24 cellular contexts compared by ENCODE assay signal in genomic region chr2:241721852-241722251, GRCh38. TPM values are rescaled to one million over a fixed set of nuclear protein-coding genes. Genes with fewer than 3 reads are reported as not detected.
DNase-seq lines count a peak whose midpoint lies in the region; ATAC-seq, FAIRE-seq and TF ChIP-seq lines count a peak whose summit lies in the region.
"Had no signal": no experiment of that assay in that cellular context is flagged by ENCODE, and none has a peak within 500 bp of the region (broad histone marks: within the 10 kb centered on the region; RNA-seq: fewer than 3 reads in every experiment).

No MANE protein-coding gene starts in this region.

- ATAC-seq in K562 = no peak
- ATAC-seq in GM19035 (IDR thresholded peaks at IDR 0.05; ENCODE audit: unreplicated experiment) = no peak

- DNase-seq in NCI-H2171 treated with DMSO at 0.1 percent for 48 hours (lab: John Stamatoyannopoulos, UW) = peak; percentile 6
- DNase-seq in NCI-H2171 (lab: John Stamatoyannopoulos, UW) = no peak
- DNase-seq in GM13976 (ENCODE audit: low spot score) = peak; percentile 26
- DNase-seq in K562 (ENCODE audit: extremely low read depth in 1 of 4, low spot score in 3 of 4) = peak in 1 of 4 experiments; percentile 2
- no peak for DNase-seq in trophoblast cell
- DNase-seq in H54 (ENCODE audit: insufficient read length, low spot score) = no peak
- DNase-seq: CD8-positive, alpha-beta memory T cell; DMS79 treated with DMSO at 0.1 percent for 48 hours; GF-D8; IMR-90; MM.1S; NCI-H2029 treated with DMSO at 0.1 percent for 48 hours; NCI-H524; NCI-H774; SIG-M5 had no signal

- WGBS in K562 (ENCODE audit: insufficient coverage, low coverage, missing lambda C conversion rate) = 91% methylated on average over 9 of the region's 12 CpGs
- WGBS in trophoblast cell (ENCODE audit: extremely low coverage, insufficient coverage, insufficient read length) = no CpG with 5 or more reads among the region's 12 CpGs

- peak overlapping the region; percentile 10 for H3K18ac ChIP-seq in trophoblast cell (ENCODE audit: low read length)

- no peak overlapping the region for H3K23ac ChIP-seq in trophoblast cell (ENCODE audit: low read length)

- no peak overlapping the region for H2BK5ac ChIP-seq in trophoblast cell (ENCODE audit: low read depth, low read length, poor library complexity)

- TF ChIP-seq EP300 in K562 (IDR thresholded peaks at IDR 0.05; ENCODE audit: low read length) = no peak

- H3K27me3 ChIP-seq in K562 (ENCODE audit: control insufficient read depth in 2 of 2, insufficient read depth in 2 of 2, low read length in 2 of 2) (no peaks in the 10 kb centered on the region), trophoblast cell (ENCODE audit: insufficient read depth, low read length) (no peaks in the 10 kb centered on the region)

- no peaks in the 10 kb centered on the region for H3K9me3 ChIP-seq in K562 (replicated peaks; ENCODE audit: control insufficient read depth, insufficient read depth, low read depth, low read length)
- H3K9me3 ChIP-seq in trophoblast cell (ENCODE audit: insufficient read depth, low read depth, low read length) = peaks cover 27% of the 10 kb centered on the region

- H3K36me3 ChIP-seq in K562 (ENCODE audit: control insufficient read depth, insufficient read depth, low read length) (peaks cover 58% of the 10 kb centered on the region; the same call in 1 of the 3 replicates), trophoblast cell (ENCODE audit: control insufficient read depth in 1 of 2, insufficient read depth in 2 of 2, low read length in 2 of 2) (peaks cover 50 to 55% of the 10 kb centered on the region in 2 experiments)

- H3K4me1 ChIP-seq in K562 (replicated peaks in 1 of 2; ENCODE audit: control insufficient read depth in 2 of 2, insufficient read depth in 2 of 2, low read length in 2 of 2) (peaks cover 0 to 4% of the 10 kb centered on the region in 2 experiments; a peak in 1 of 5 replicates), trophoblast cell (ENCODE audit: control insufficient read depth in 1 of 2, insufficient read depth in 2 of 2, low read length in 2 of 2) (peaks cover 0 to 2% of the 10 kb centered on the region in 2 experiments)

- intact Hi-C loops in K562 (cut with micrococcal nuclease) = no loop called here

- H3K27ac ChIP-seq in K562 (ENCODE audit: extremely low read depth, low read depth, low read length) = no peak overlapping the region
- H3K27ac ChIP-seq in trophoblast cell (ENCODE audit: low read depth, low read length) = no peak overlapping the region
- H3K27ac ChIP-seq: 22Rv1, C4-2B, KMS-11, SK-N-MC had no signal

- BruUV-seq in K562 (replicated peaks; lab: Mats Ljungman, UMichigan) = no TSS peak

- H4K8ac ChIP-seq in trophoblast cell (ENCODE audit: low read depth, low read length) = no peak overlapping the region

- H3K9ac ChIP-seq in K562 (ENCODE audit: insufficient read depth in 1 of 2, low read depth in 2 of 2, low read length in 2 of 2) (no peak overlapping the region; a peak in 1 of 4 replicates), trophoblast cell (ENCODE audit: low read length) (no peak overlapping the region)
- H3K9ac ChIP-seq: KMS-11 had no signal

- no peaks in the 10 kb centered on the region for H3K9me1 ChIP-seq in K562 (ENCODE audit: control insufficient read depth, insufficient read depth, low read length)

- in situ Hi-C loops in GM13976 (cut with MboI; ENCODE audit: low sequenced_read_pairs, unreplicated experiment) = no loop called here
- in situ Hi-C loops in K562 (cut with MboI) = no loop called here

- no peak overlapping the region for H4K91ac ChIP-seq in trophoblast cell (ENCODE audit: low read depth, low read length)

- no peak overlapping the region for H3K4ac ChIP-seq in trophoblast cell (ENCODE audit: low read depth, low read length)

- no peak for TF ChIP-seq CTCF in GM13976 (IDR thresholded peaks at IDR 0.05; ENCODE audit: borderline replicate concordance, control extremely low read depth, extremely low read depth, insufficient read depth, missing control alignments)
- TF ChIP-seq CTCF in K562 (IDR thresholded peaks at IDR 0.05 in 2 of 3, conservative IDR thresholded peaks at IDR 0.05 in 1 of 3; ENCODE audit: insufficient read depth in 2 of 3, low read depth in 1 of 3, low read length in 3 of 3) = no peak

- H2BK120ac ChIP-seq in trophoblast cell (ENCODE audit: insufficient read depth, low read length, poor library complexity) = no peak overlapping the region

- H3K79me1 ChIP-seq in trophoblast cell (ENCODE audit: low read length) = no peaks in the 10 kb centered on the region

- no peak overlapping the region for H4K12ac ChIP-seq in trophoblast cell (ENCODE audit: low read depth, low read length)

- no peak overlapping the region for H3K4me2 ChIP-seq in K562 (ENCODE audit: insufficient read depth, low read length)
- H3K4me2 ChIP-seq in trophoblast cell (ENCODE audit: low read length) = no peak overlapping the region
- H3K4me2 ChIP-seq: KMS-11 had no signal

- no peaks in the 10 kb centered on the region for H4K20me1 ChIP-seq in K562 (replicated peaks; ENCODE audit: control insufficient read depth, insufficient read depth, low read length)

- TF ChIP-seq RAD21 in K562 (CRISPR knock-in tag; conservative IDR thresholded peaks at IDR 0.05 in 1 of 2, IDR thresholded peaks at IDR 0.05 in 1 of 2) = no peak

- H3K4me3 ChIP-seq in K562 (no peak overlapping the region), trophoblast cell (ENCODE audit: low read depth, low read length) (no peak overlapping the region)
- H3K4me3 ChIP-seq: SK-N-MC had no signal

- H2AFZ ChIP-seq in K562 (ENCODE audit: low read depth, low read length) (no peak overlapping the region), trophoblast cell (ENCODE audit: insufficient read depth, low read length, poor library complexity) (no peak overlapping the region)

- TF ChIP-seq POLR2A in K562 (conservative IDR thresholded peaks at IDR 0.05) (no peak; the same call in 1 of the 2 replicates), H54 (IDR thresholded peaks at IDR 0.05; ENCODE audit: low read depth, low read length) (no peak)

- no peak overlapping the region for H2AK5ac ChIP-seq in trophoblast cell (ENCODE audit: low read length)

- POLR2A ChIA-PET in K562 (lab: Yijun Ruan, JAX) = interaction anchor here (0.6 to 0.9 kb wide), 2 partner anchors 9 to 230 kb away, joined by 3 read pairs; no protein-coding TSS in a partner anchor

- H3K79me2 ChIP-seq in K562 (ENCODE audit: control insufficient read depth, insufficient read depth, low read length) = no peaks in the 10 kb centered on the region
- no peaks in the 10 kb centered on the region for H3K79me2 ChIP-seq in trophoblast cell (ENCODE audit: control insufficient read depth, insufficient read depth, low read length, poor library complexity)

- no peak for FAIRE-seq in K562 (lab: Jason Lieb, UNC)
- FAIRE-seq in H54 (lab: Jason Lieb, UNC) = no peak
- FAIRE-seq: HTR-8/SVneo, RCC 7860 had no signal

- no peak overlapping the region for H2BK12ac ChIP-seq in trophoblast cell (ENCODE audit: low read length)

- no peak overlapping the region for H3K14ac ChIP-seq in trophoblast cell (ENCODE audit: low read length)

- CTCF ChIA-PET in K562 (lab: Yijun Ruan, JAX; ENCODE audit: low intra/inter-chr PET ratio) = no interaction called here

RNA-seq across cellular contexts. Expression of gene D2HGDH, which starts 12.6 kb away (rescaled TPM):
- total RNA-seq in K562 (2011; cell fraction: chromatin; rRNA removed; ENCODE audit: low replicate concordance) = 47.1 and 160 TPM in 2 replicates
- total RNA-seq in K562 (2011; cell fraction: nucleolus; rRNA removed) = 99.4 and 106 TPM in 2 replicates
- 49.9 and 63.9 TPM in 2 replicates for total RNA-seq in K562 (2011; cell fraction: nucleoplasm; rRNA removed)
- total RNA-seq in K562 (2014; rRNA removed) = 22.4 and 23.3 TPM in 2 replicates
- 1.7 and 4.4 TPM in 2 replicates for total RNA-seq in K562 (2014; rRNA removed; fragmentation: Illumina TruSeq; extraction: Trizol)
- total RNA-seq in K562 (2015; rRNA removed; fragmentation: Illumina TruSeq; extraction: Trizol) = 10.3 and 10.9 TPM in 2 replicates
- total RNA-seq in K562 (2021) = 26.0 and 30.8 TPM in 2 replicates
- polyA plus RNA-seq in K562 (2011; rRNA removed) = 15.2 and 25.7 TPM in 2 replicates
- polyA plus RNA-seq in K562 (2011; cell fraction: cytosol; rRNA removed) = 10.4 and 20.9 TPM in 2 replicates
- polyA plus RNA-seq in K562 (2011; cell fraction: nucleus; rRNA removed) = 136 and 197 TPM in 2 replicates
- 28.7 and 36.6 TPM in 2 replicates for polyA plus RNA-seq in K562 (2012)
- polyA plus RNA-seq in K562 (2014; fragmentation: Illumina TruSeq; extraction: Trizol) = 5.1 and 10.1 TPM in 2 replicates
- under 1 TPM; 0.39 to 0.52 TPM for polyA plus RNA-seq in K562 (2014; fragmentation: Nextera tagmentation; extraction: Ambion mirVana)
- polyA plus RNA-seq in K562 (2014; rRNA removed) = 26.5 and 29.0 TPM in 2 replicates
- 4.4 and 10.4 TPM in 2 replicates for polyA minus RNA-seq in K562 (2011; rRNA and poly(A)+ RNA removed)
- polyA minus RNA-seq in K562 (2011; cell fraction: cytosol; rRNA and poly(A)+ RNA removed) = 14.4 and 21.0 TPM in 2 replicates
- 33.7 and 35.7 TPM in 2 replicates for polyA minus RNA-seq in K562 (2011; cell fraction: nucleus; rRNA and poly(A)+ RNA removed)
- polyA plus RNA-seq in trophoblast cell (2013) = 4.0 and 4.2 TPM in 2 replicates

RNA-seq across cellular contexts. Expression of gene ING5, which starts 20.0 kb away (rescaled TPM):
- 115 and 209 TPM in 2 replicates for total RNA-seq in K562 (2011; cell fraction: chromatin; rRNA removed; ENCODE audit: low replicate concordance)
- total RNA-seq in K562 (2011; cell fraction: nucleolus; rRNA removed) = 112 and 114 TPM in 2 replicates
- 67.4 and 95.2 TPM in 2 replicates for total RNA-seq in K562 (2011; cell fraction: nucleoplasm; rRNA removed)
- total RNA-seq in K562 (2014; rRNA removed) (28.7 and 30.5 TPM in 2 replicates), K562 (2014; rRNA removed; fragmentation: Illumina TruSeq; extraction: Trizol) (23.2 and 27.9 TPM in 2 replicates), K562 (2015; rRNA removed; fragmentation: Illumina TruSeq; extraction: Trizol) (26.9 and 28.4 TPM in 2 replicates), K562 (2021) (25.1 and 27.5 TPM in 2 replicates)
- polyA plus RNA-seq in K562 (2011; rRNA removed) (32.0 and 37.2 TPM in 2 replicates), K562 (2014; fragmentation: Illumina TruSeq; extraction: Trizol) (21.9 and 23.2 TPM in 2 replicates), K562 (2014; fragmentation: Nextera tagmentation; extraction: Ambion mirVana) (10 to 100 TPM; 10.4 to 13.2 TPM), K562 (2014; rRNA removed) (53.3 and 73.4 TPM in 2 replicates)
- 27.3 and 27.8 TPM in 2 replicates for polyA plus RNA-seq in K562 (2011; cell fraction: cytosol; rRNA removed)
- 77.4 and 82.1 TPM in 2 replicates for polyA plus RNA-seq in K562 (2011; cell fraction: nucleus; rRNA removed)
- 23.3 and 29.6 TPM in 2 replicates for polyA plus RNA-seq in K562 (2012)
- 33.2 and 34.8 TPM in 2 replicates for polyA minus RNA-seq in K562 (2011; rRNA and poly(A)+ RNA removed)
- polyA minus RNA-seq in K562 (2011; cell fraction: cytosol; rRNA and poly(A)+ RNA removed) = 17.5 and 22.4 TPM in 2 replicates
- polyA minus RNA-seq in K562 (2011; cell fraction: nucleus; rRNA and poly(A)+ RNA removed) = 22.6 and 23.5 TPM in 2 replicates
- polyA plus RNA-seq in trophoblast cell (2013) = 12.8 and 13.8 TPM in 2 replicates

RNA-seq across cellular contexts. Expression of gene DTYMK, which starts 35.2 kb away (rescaled TPM):
- 57.7 and 95.5 TPM in 2 replicates for total RNA-seq in K562 (2011; cell fraction: chromatin; rRNA removed; ENCODE audit: low replicate concordance)
- 74.7 and 77.5 TPM in 2 replicates for total RNA-seq in K562 (2011; cell fraction: nucleolus; rRNA removed)
- 86.8 and 106 TPM in 2 replicates for total RNA-seq in K562 (2011; cell fraction: nucleoplasm; rRNA removed)
- 78.1 and 81.1 TPM in 2 replicates for total RNA-seq in K562 (2014; rRNA removed)
- total RNA-seq in K562 (2014; rRNA removed; fragmentation: Illumina TruSeq; extraction: Trizol) = 26.5 and 31.9 TPM in 2 replicates
- total RNA-seq in K562 (2015; rRNA removed; fragmentation: Illumina TruSeq; extraction: Trizol) = 47.9 and 55.3 TPM in 2 replicates
- total RNA-seq in K562 (2021) = 83.3 and 85.0 TPM in 2 replicates
- 51.2 and 51.8 TPM in 2 replicates for polyA plus RNA-seq in K562 (2011; rRNA removed)
- polyA plus RNA-seq in K562 (2011; cell fraction: cytosol; rRNA removed) = 45.7 and 67.7 TPM in 2 replicates
- 49.7 and 59.0 TPM in 2 replicates for polyA plus RNA-seq in K562 (2011; cell fraction: nucleus; rRNA removed)
- 49.1 and 64.7 TPM in 2 replicates for polyA plus RNA-seq in K562 (2012)
- polyA plus RNA-seq in K562 (2014; fragmentation: Illumina TruSeq; extraction: Trizol) = 43.4 and 50.3 TPM in 2 replicates
- 10 to 100 TPM in 1 of 2 experiments, 1 to 10 TPM in 1; 8.2 to 20.4 TPM for polyA plus RNA-seq in K562 (2014; fragmentation: Nextera tagmentation; extraction: Ambion mirVana)
- polyA plus RNA-seq in K562 (2014; rRNA removed) = 68.7 and 79.5 TPM in 2 replicates
- 9.9 and 12.3 TPM in 2 replicates for polyA minus RNA-seq in K562 (2011; rRNA and poly(A)+ RNA removed)
- polyA minus RNA-seq in K562 (2011; cell fraction: cytosol; rRNA and poly(A)+ RNA removed) = 22.5 and 22.9 TPM in 2 replicates
- polyA minus RNA-seq in K562 (2011; cell fraction: nucleus; rRNA and poly(A)+ RNA removed) = 12.9 and 17.8 TPM in 2 replicates
- polyA plus RNA-seq in trophoblast cell (2013) = 37.3 and 38.1 TPM in 2 replicates

RNA-seq across cellular contexts. Expression of gene GAL3ST2, which starts 54.8 kb away (rescaled TPM):
- total RNA-seq in K562 (2011; cell fraction: chromatin; rRNA removed; ENCODE audit: low replicate concordance) = 0.51 and 1.8 TPM in 2 replicates
- total RNA-seq in K562 (2011; cell fraction: nucleolus; rRNA removed) = 1.8 and 2.2 TPM in 2 replicates
- total RNA-seq in K562 (2011; cell fraction: nucleoplasm; rRNA removed) = 1.1 TPM in 1 of 2 replicates, not detected in the other
- total RNA-seq in K562 (2014; rRNA removed) (0.61 TPM in 1 of 2 replicates, not detected in the other), K562 (2014; rRNA removed; fragmentation: Illumina TruSeq; extraction: Trizol) (not detected in 2 replicates), K562 (2015; rRNA removed; fragmentation: Illumina TruSeq; extraction: Trizol) (not detected in 2 replicates), K562 (2021) (0.31 and 0.42 TPM in 2 replicates)
- polyA plus RNA-seq in K562 (2011; rRNA removed) (0.08 TPM in 1 of 2 replicates, not detected in the other), K562 (2014; fragmentation: Illumina TruSeq; extraction: Trizol) (not detected in 2 replicates), K562 (2014; fragmentation: Nextera tagmentation; extraction: Ambion mirVana) (not detected), K562 (2014; rRNA removed) (0.38 TPM in 1 of 2 replicates, not detected in the other)
- polyA plus RNA-seq in K562 (2011; cell fraction: cytosol; rRNA removed) = not detected in 2 replicates
- polyA plus RNA-seq in K562 (2011; cell fraction: nucleus; rRNA removed) = 0.15 and 0.43 TPM in 2 replicates
- 0.90 and 1.00 TPM in 2 replicates for polyA plus RNA-seq in K562 (2012)
- polyA minus RNA-seq in K562 (2011; rRNA and poly(A)+ RNA removed) = not detected in 2 replicates
- not detected in 2 replicates for polyA minus RNA-seq in K562 (2011; cell fraction: cytosol; rRNA and poly(A)+ RNA removed)
- polyA minus RNA-seq in K562 (2011; cell fraction: nucleus; rRNA and poly(A)+ RNA removed) = 0.33 and 0.67 TPM in 2 replicates
- 0.19 and 0.24 TPM in 2 replicates for polyA plus RNA-seq in trophoblast cell (2013)
- total RNA-seq: B cell, H4, IMR-90 had no signal
- polyA plus RNA-seq: CD8-positive, alpha-beta memory T cell had no signal

Comparison
In these comparisons a context has a peak if more than half of its experiments do, and no peak if none do; other contexts are left out.
1. DNase-seq: peak in NCI-H2171 treated with DMSO at 0.1 percent for 48 hours (single experiment) and GM13976 (single experiment); none in NCI-H2171 (single experiment), trophoblast cell (0 of 2) and H54 (single experiment).